In the genomic region with DNA sequence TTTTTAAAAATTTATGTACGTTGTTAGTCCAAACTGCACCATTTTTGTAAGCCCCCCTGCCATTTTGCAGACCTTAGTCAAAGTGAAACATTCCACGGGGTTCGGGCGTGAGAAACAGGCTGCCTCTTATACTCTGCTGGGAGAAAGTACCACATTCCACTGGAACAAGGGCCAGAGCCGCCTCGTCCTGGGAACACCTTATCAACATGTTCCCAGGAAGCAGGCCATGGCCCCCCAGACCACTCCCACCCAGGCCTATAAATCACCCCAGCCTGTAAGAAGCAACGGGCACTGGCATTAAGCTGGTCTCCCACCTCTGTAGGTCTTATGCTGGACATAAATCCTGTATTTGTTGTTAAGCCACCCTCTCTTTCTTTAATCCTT, we compare ENCODE assay signal across 7 cellular contexts. TPM values are rescaled to one million over a fixed set of nuclear protein-coding genes. Genes with fewer than 3 reads are reported as not detected.
A peak's percentile ranks its signal among the peaks of the same experiment; 100 is the strongest.
DNase-seq lines count a peak whose midpoint lies in the region; ATAC-seq and TF ChIP-seq lines count a peak whose summit lies in the region.

No MANE protein-coding gene starts in this region.

- POLR2A ChIA-PET in activated CD8-positive, alpha-beta T cell treated with anti-CD3 and anti-CD28 coated beads, Interleukin-2, amount 10 ng/mL, durations not matched to agents 7 days and 5 days (lab: Charles Lee), result interaction anchor here (0.8 to 2.0 kb wide), 8 partner anchors 10 to 876 kb away, joined by 3 to 14 read pairs (median 4); a partner anchor contains a TSS

- intact Hi-C loops in gastrocnemius medialis (cut with DNase I; ENCODE audit: low total_unique reads), result loop anchor here (1.0 kb wide), 1 partner anchor 876 kb away; a partner anchor contains a TSS

- H3K36me3 ChIP-seq in HUES48 (ENCODE audit: control insufficient read depth, insufficient read depth, low read length) (peaks cover 23% of the 10 kb centered on the region), cardiac muscle cell (peaks cover 15% of the 10 kb centered on the region), gastrocnemius medialis (peaks cover 0 to 14% of the 10 kb centered on the region in 2 donors)

- no peaks in the 10 kb centered on the region for H3K9me3 Mint-ChIP-seq in activated CD8-positive, alpha-beta T cell treated with anti-CD3 and anti-CD28 coated beads, Interleukin-2, amount 10 ng/mL, durations not matched to agents 7 days and 5 days (ENCODE audit: insufficient read depth)

- peak overlapping the region; percentile 22 for H3K27ac ChIP-seq in HUES48 (ENCODE audit: low read depth, low read length)
- no peak overlapping the region for H3K27ac ChIP-seq in cardiac muscle cell
- peak overlapping the region; percentile 86 to 91 (median 89) for H3K27ac ChIP-seq in gastrocnemius medialis

- ATAC-seq in activated CD8-positive, alpha-beta T cell treated with anti-CD3 and anti-CD28 coated beads, Interleukin-2, amount 10 ng/mL, durations not matched to agents 7 days and 5 days, result no peak
- ATAC-seq in gastrocnemius medialis, result no peak

- TF ChIP-seq POLR2A in gastrocnemius medialis (IDR thresholded peaks at IDR 0.05), result no peak

- H3K4me3 ChIP-seq in HUES48 (ENCODE audit: low read depth, low read length) (peak overlapping the region; percentile 99), cardiac muscle cell (peak overlapping the region; percentile 86), gastrocnemius medialis (peak overlapping the region; percentile 74 to 98 (median 84))

- peaks cover 9% of the 10 kb centered on the region for H3K27me3 Mint-ChIP-seq in activated CD8-positive, alpha-beta T cell treated with anti-CD3 and anti-CD28 coated beads, Interleukin-2, amount 10 ng/mL, durations not matched to agents 7 days and 5 days (ENCODE audit: low read depth)

- no peak for DNase-seq in activated CD8-positive, alpha-beta T cell treated with anti-CD3 and anti-CD28 coated beads, Interleukin-2, amount 10 ng/mL, durations not matched to agents 7 days and 5 days
- DNase-seq in cardiac muscle cell (ENCODE audit: low read depth in 1 of 2, low spot score in 1 of 2) (peak; percentile 2 to 6), gastrocnemius medialis (peak in 1 of 2 donors; percentile 10), activated gamma-delta T cell treated with Interleukin-2 at 50 U/mL for 16 hours (no peak), NCI-H510A treated with DMSO at 0.1 percent for 48 hours (lab: John Stamatoyannopoulos, UW) (no peak), SIG-M5 (lab: John Stamatoyannopoulos, UW) (no peak)

- CTCF ChIA-PET in activated CD8-positive, alpha-beta T cell treated with anti-CD3 and anti-CD28 coated beads, Interleukin-2, amount 10 ng/mL, durations not matched to agents 7 days and 5 days (lab: Charles Lee), result interaction anchor here (0.8 to 1.9 kb wide), 10 partner anchors 8 to 877 kb away, joined by 3 to 9 read pairs (median 5); a partner anchor contains a TSS

- H3K4me1 ChIP-seq in HUES48 (ENCODE audit: control insufficient read depth, insufficient read depth, low read length), result peaks cover 10% of the 10 kb centered on the region; the same call in 1 of the 2 replicates
- peaks cover 11% of the 10 kb centered on the region for H3K4me1 ChIP-seq in cardiac muscle cell (ENCODE audit: low read depth)
- H3K4me1 ChIP-seq in gastrocnemius medialis, result peaks cover 18 to 20% of the 10 kb centered on the region in 2 donors

- H3K9ac ChIP-seq in HUES48 (ENCODE audit: low read depth, low read length), result no peak overlapping the region

- no peaks in the 10 kb centered on the region for H3K9me3 ChIP-seq in HUES48 (ENCODE audit: control insufficient read depth, insufficient read depth, low read length)
- H3K9me3 ChIP-seq in cardiac muscle cell (ENCODE audit: low read depth), result no peaks in the 10 kb centered on the region
- H3K9me3 ChIP-seq in gastrocnemius medialis, result no peaks in the 10 kb centered on the region

- peak overlapping the region; percentile 100 for H3K27ac Mint-ChIP-seq in activated CD8-positive, alpha-beta T cell treated with anti-CD3 and anti-CD28 coated beads, Interleukin-2, amount 10 ng/mL, durations not matched to agents 7 days and 5 days

- H3K27me3 ChIP-seq in HUES48 (ENCODE audit: control insufficient read depth, insufficient read depth, low read length) (peaks cover 13% of the 10 kb centered on the region), cardiac muscle cell (peaks cover 26% of the 10 kb centered on the region), gastrocnemius medialis (no peaks in the 10 kb centered on the region)

- in situ Hi-C loops in gastrocnemius medialis (cut with MboI; ENCODE audit: low sequenced_read_pairs in 4 of 4), result no loop called here

- H3K4me3 Mint-ChIP-seq in activated CD8-positive, alpha-beta T cell treated with anti-CD3 and anti-CD28 coated beads, Interleukin-2, amount 10 ng/mL, durations not matched to agents 7 days and 5 days, result peak overlapping the region; percentile 99

- peaks cover 20% of the 10 kb centered on the region for H3K4me1 Mint-ChIP-seq in activated CD8-positive, alpha-beta T cell treated with anti-CD3 and anti-CD28 coated beads, Interleukin-2, amount 10 ng/mL, durations not matched to agents 7 days and 5 days (ENCODE audit: low read depth)

- TF ChIP-seq CTCF in cardiac muscle cell (IDR thresholded peaks at IDR 0.05; ENCODE audit: low read depth, low read length), result no peak
- TF ChIP-seq CTCF in gastrocnemius medialis (IDR thresholded peaks at IDR 0.05 in 4 of 5, conservative IDR thresholded peaks at IDR 0.05 in 1 of 5), result no peak

- H3K36me3 Mint-ChIP-seq in activated CD8-positive, alpha-beta T cell treated with anti-CD3 and anti-CD28 coated beads, Interleukin-2, amount 10 ng/mL, durations not matched to agents 7 days and 5 days (ENCODE audit: low read depth), result peaks cover 14% of the 10 kb centered on the region

RNA-seq across cellular contexts. Expression of a gene that starts 0.9 kb away (rescaled TPM):
- 10 to 100 TPM; 95.9 to 98.6 TPM for total RNA-seq in activated CD8-positive, alpha-beta T cell treated with anti-CD3 and anti-CD28 coated beads, Interleukin-2, amount 10 ng/mL, durations not matched to agents 7 days and 5 days
- total RNA-seq in cardiac muscle cell (31.4 and 53.6 TPM in 2 replicates), gastrocnemius medialis (10 to 100 TPM; 20.5 to 66.5 (median 24.1) TPM)
- polyA plus RNA-seq in cardiac muscle cell, result 119 and 126 TPM in 2 replicates

RNA-seq across cellular contexts. Expression of a gene that starts 34.1 kb away (rescaled TPM):
- total RNA-seq in activated CD8-positive, alpha-beta T cell treated with anti-CD3 and anti-CD28 coated beads, Interleukin-2, amount 10 ng/mL, durations not matched to agents 7 days and 5 days, result 1 to 10 TPM; 2.8 to 3.4 TPM
- total RNA-seq in cardiac muscle cell, result 4.2 and 4.4 TPM in 2 replicates
- polyA plus RNA-seq in cardiac muscle cell, result 1.5 and 2.6 TPM in 2 replicates
- 1 to 10 TPM in 1 of 4 donors, under 1 TPM in 2, not detected in 1; 0.12 to 1.5 (median 0.29) TPM for total RNA-seq in gastrocnemius medialis

Comparison
In these comparisons a context has a peak if more than half of its experiments do, and no peak if none do; other contexts are left out.
1. DNase-seq: peak in cardiac muscle cell (2 of 2); none in activated CD8-positive, alpha-beta T cell treated with anti-CD3 and anti-CD28 coated beads, Interleukin-2, amount 10 ng/mL, durations not matched to agents 7 days and 5 days (single experiment), activated gamma-delta T cell treated with Interleukin-2 at 50 U/mL for 16 hours (single experiment), NCI-H510A treated with DMSO at 0.1 percent for 48 hours (single experiment) and SIG-M5 (single experiment).
2. Peak in every context shown above with its lines, with median percentiles within 50 percentile points of each other: H3K4me3 ChIP-seq.